Comparison of ENCODE assay signal across 25 cellular contexts in genomic region chr7:130840599-130840998, GRCh38.
DNase-seq lines count a peak whose midpoint lies in the region; ATAC-seq and TF ChIP-seq lines count a peak whose summit lies in the region.
"Had no signal": no experiment of that assay in that cellular context is flagged by ENCODE, and none has a peak within 500 bp of the region (broad histone marks: within the 10 kb centered on the region; RNA-seq: fewer than 3 reads in every experiment).

No MANE protein-coding gene starts in this region.

- no peak for TF ChIP-seq POLR2A in NB4 (IDR thresholded peaks at IDR 0.05; ENCODE audit: extremely low read depth, insufficient read length)

- peaks cover 40% of the 10 kb centered on the region for H3K4me1 Mint-ChIP-seq in activated T-cell treated with anti-CD3 and anti-CD28 coated beads, Interleukin-2, amount 50 U/mL, for 24 hours (ENCODE audit: low read depth)
- H3K4me1 Mint-ChIP-seq in activated T-helper 2 cell treated with anti-CD3 and anti-CD28 coated beads, Interferon-gamma antibody, Interleukin-2, Interleukin-4, amounts not matched to agents 10 μg/mL and 5 μg/mL and 100 μg/mL, durations not matched to agents 14 hours and 24 hours and 36 hours (ENCODE audit: low read depth), result peaks cover 18% of the 10 kb centered on the region

- no peak overlapping the region for H3K4me3 ChIP-seq in NB4 (ENCODE audit: low read depth, low read length)
- H3K4me3 ChIP-seq: GM23248, SK-N-MC had no signal

- intact Hi-C loops in activated T-helper 2 cell treated with anti-CD3 and anti-CD28 coated beads, Interferon-gamma antibody, Interleukin-2, Interleukin-4, amounts not matched to agents 10 μg/mL and 5 μg/mL and 100 μg/mL, durations not matched to agents 14 hours and 24 hours and 36 hours (cut with micrococcal nuclease), result no loop called here

- H3K4me3 Mint-ChIP-seq in activated T-cell treated with anti-CD3 and anti-CD28 coated beads, Interleukin-2, amount 50 U/mL, for 24 hours, result no peak overlapping the region
- no peak overlapping the region for H3K4me3 Mint-ChIP-seq in activated T-helper 2 cell treated with anti-CD3 and anti-CD28 coated beads, Interferon-gamma antibody, Interleukin-2, Interleukin-4, amounts not matched to agents 10 μg/mL and 5 μg/mL and 100 μg/mL, durations not matched to agents 14 hours and 24 hours and 36 hours (ENCODE audit: low read depth)

- no peak for ATAC-seq in HG02973 (IDR thresholded peaks at IDR 0.05; ENCODE audit: unreplicated experiment)

- H3K36me3 Mint-ChIP-seq in activated T-cell treated with anti-CD3 and anti-CD28 coated beads, Interleukin-2, amount 50 U/mL, for 24 hours (ENCODE audit: low read depth), result no peaks in the 10 kb centered on the region
- H3K36me3 Mint-ChIP-seq in activated T-helper 2 cell treated with anti-CD3 and anti-CD28 coated beads, Interferon-gamma antibody, Interleukin-2, Interleukin-4, amounts not matched to agents 10 μg/mL and 5 μg/mL and 100 μg/mL, durations not matched to agents 14 hours and 24 hours and 36 hours (ENCODE audit: low read depth), result no peaks in the 10 kb centered on the region
- H3K36me3 Mint-ChIP-seq: CD8-positive, alpha-beta memory T cell had no signal

- peak overlapping the region; percentile 5 for H3K27ac Mint-ChIP-seq in activated T-cell treated with anti-CD3 and anti-CD28 coated beads, Interleukin-2, amount 50 U/mL, for 24 hours
- H3K27ac Mint-ChIP-seq in activated T-helper 2 cell treated with anti-CD3 and anti-CD28 coated beads, Interferon-gamma antibody, Interleukin-2, Interleukin-4, amounts not matched to agents 10 μg/mL and 5 μg/mL and 100 μg/mL, durations not matched to agents 14 hours and 24 hours and 36 hours, result peak overlapping the region; percentile 17
- H3K27ac Mint-ChIP-seq: CD8-positive, alpha-beta memory T cell had no signal

- DNase-seq in activated T-cell treated with anti-CD3 and anti-CD28 coated beads, Interleukin-2, amount 50 U/mL, for 24 hours, result no peak
- DNase-seq in activated T-cell treated with anti-CD3 and anti-CD28 coated beads for 4 hours (no peak), NB4 (ENCODE audit: low read depth) (peak; percentile 6), COR-L47 (lab: John Stamatoyannopoulos, UW) (no peak), activated gamma-delta T cell (lab: John Stamatoyannopoulos, UW) (no peak), NCI-H82 treated with DMSO at 0.1 percent for 48 hours (lab: John Stamatoyannopoulos, UW; ENCODE audit: unreplicated experiment) (no peak)
- DNase-seq in activated T-helper 2 cell treated with anti-CD3 and anti-CD28 coated beads, Interferon-gamma antibody, Interleukin-2, Interleukin-4, amounts not matched to agents 10 μg/mL and 5 μg/mL and 100 μg/mL, durations not matched to agents 14 hours and 24 hours and 36 hours (ENCODE audit: low spot score), result no peak
- DNase-seq: AML-193; C1 segment of cervical spinal cord; DMS53; GDM1; GM23248; HCEC 1CT; Karpas-422; NCI-H1417; NCI-H1930; NCI-H226; NCI-H510A treated with DMSO at 0.1 percent for 48 hours; NCI-H748 treated with DMSO at 0.1 percent for 48 hours; NK-92 treated with Interleukin-12 subunit alpha and Interleukin-12 subunit beta, amount 100 ng/mL, for 24 hours; OCI-M1; SHP77 had no signal

- peaks cover 49% of the 10 kb centered on the region for H3K27me3 Mint-ChIP-seq in activated T-cell treated with anti-CD3 and anti-CD28 coated beads, Interleukin-2, amount 50 U/mL, for 24 hours
- H3K27me3 Mint-ChIP-seq in activated T-helper 2 cell treated with anti-CD3 and anti-CD28 coated beads, Interferon-gamma antibody, Interleukin-2, Interleukin-4, amounts not matched to agents 10 μg/mL and 5 μg/mL and 100 μg/mL, durations not matched to agents 14 hours and 24 hours and 36 hours (ENCODE audit: low read depth), result peaks cover 13% of the 10 kb centered on the region

- no peak for TF ChIP-seq CTCF in NB4 (IDR thresholded peaks at IDR 0.05; ENCODE audit: low read depth, low read length)

- H3K9me3 Mint-ChIP-seq in activated T-cell treated with anti-CD3 and anti-CD28 coated beads, Interleukin-2, amount 50 U/mL, for 24 hours, result no peaks in the 10 kb centered on the region
- H3K9me3 Mint-ChIP-seq in activated T-helper 2 cell treated with anti-CD3 and anti-CD28 coated beads, Interferon-gamma antibody, Interleukin-2, Interleukin-4, amounts not matched to agents 10 μg/mL and 5 μg/mL and 100 μg/mL, durations not matched to agents 14 hours and 24 hours and 36 hours, result no peaks in the 10 kb centered on the region
